8 cellular contexts compared by ENCODE assay signal in genomic region chr1:154961497-154962237, GRCh38. TPM values are rescaled to one million over a fixed set of nuclear protein-coding genes. Genes with fewer than 3 reads are reported as not detected.
DNase-seq lines count a peak whose midpoint lies in the region; ATAC-seq and TF ChIP-seq lines count a peak whose summit lies in the region.

PYGO2 (minus strand) TSS chr1:154961782; CDS start chr1:154961576, 206 bp downstream.

- peak; percentile 27 for TF ChIP-seq CTCF in brain microvascular endothelial cell (IDR thresholded peaks at IDR 0.05; ENCODE audit: low read depth, low read length, missing control alignments)

- DNase-seq in NCI-H2081 (lab: John Stamatoyannopoulos, UW) (peak; percentile 78 to 88), NCI-H2081 treated with DMSO at 0.1 percent for 48 hours (lab: John Stamatoyannopoulos, UW) (no peak), NCI-H2029 (lab: John Stamatoyannopoulos, UW) (peak; percentile 45), UCSD-AML1 (lab: John Stamatoyannopoulos, UW; ENCODE audit: unreplicated experiment) (peak; percentile 90), brain microvascular endothelial cell (peak; percentile 54)

- H3K27ac ChIP-seq in brain microvascular endothelial cell (peak within 1 kb of the TSS; percentile 96), iPS-18a (ENCODE audit: low read length) (no peak within 1 kb of the TSS), skeletal muscle tissue (ENCODE audit: low read depth, low read length) (peak within 1 kb of the TSS; percentile 94)

- peak; percentile 72 for ATAC-seq in HG02884 (IDR thresholded peaks at IDR 0.05; ENCODE audit: unreplicated experiment)

- H3K4me1 ChIP-seq in iPS-18a (ENCODE audit: control insufficient read depth, low read depth, low read length): peaks cover 11% of the 10 kb centered on the region
- H3K4me1 ChIP-seq in skeletal muscle tissue (ENCODE audit: control insufficient read depth in 3 of 3, insufficient read depth in 3 of 3, low read length in 3 of 3): peaks cover 43 to 56% (median 45%) of the 10 kb centered on the region in 3 donors

- H3K36me3 ChIP-seq in brain microvascular endothelial cell (replicated peaks) (peaks cover 43% of the 10 kb centered on the region), iPS-18a (ENCODE audit: control insufficient read depth, low read depth, low read length) (peaks cover 43% of the 10 kb centered on the region), skeletal muscle tissue (ENCODE audit: control insufficient read depth in 3 of 3, insufficient read depth in 3 of 3, low read length in 3 of 3) (peaks cover 37 to 54% (median 40%) of the 10 kb centered on the region in 3 donors)

- peak within 1 kb of the TSS; percentile 74 for H3K9ac ChIP-seq in iPS-18a (ENCODE audit: low read length)
- H3K9ac ChIP-seq in skeletal muscle tissue (ENCODE audit: low read depth in 1 of 3, low read length in 3 of 3): peak within 1 kb of the TSS; percentile 89 to 99 (median 95)

- in situ Hi-C loops in brain microvascular endothelial cell (cut with HindIII; ENCODE audit: low pct_ligation_motif_present, low sequenced_read_pairs): no loop called here

- H3K27me3 ChIP-seq in brain microvascular endothelial cell (replicated peaks): no peaks in the 10 kb centered on the region
- H3K27me3 ChIP-seq in iPS-18a (ENCODE audit: control insufficient read depth, insufficient read depth, low read length): no peaks in the 10 kb centered on the region
- no peaks in the 10 kb centered on the region for H3K27me3 ChIP-seq in skeletal muscle tissue (ENCODE audit: control insufficient read depth in 3 of 3, insufficient read depth in 3 of 3, low read length in 3 of 3)

- H3K9me3 ChIP-seq in iPS-18a (ENCODE audit: control insufficient read depth, low read depth, low read length) (no peaks in the 10 kb centered on the region), skeletal muscle tissue (ENCODE audit: control insufficient read depth in 3 of 3, low read length in 3 of 3) (no peaks in the 10 kb centered on the region)

- peak within 1 kb of the TSS; percentile 70 for H3K4me3 ChIP-seq in brain microvascular endothelial cell (ENCODE audit: low read depth, low read length)
- peak within 1 kb of the TSS; percentile 88 for H3K4me3 ChIP-seq in iPS-18a (ENCODE audit: low read length)
- H3K4me3 ChIP-seq in skeletal muscle tissue (ENCODE audit: low read length in 3 of 3): peak within 1 kb of the TSS; percentile 87 to 90 (median 90)

RNA-seq across cellular contexts. Expression of gene PYGO2, which starts in this region (rescaled TPM):
- total RNA-seq in skeletal muscle tissue: 16.2 TPM
